14 cellular contexts compared by ENCODE assay signal in the genomic region with DNA sequence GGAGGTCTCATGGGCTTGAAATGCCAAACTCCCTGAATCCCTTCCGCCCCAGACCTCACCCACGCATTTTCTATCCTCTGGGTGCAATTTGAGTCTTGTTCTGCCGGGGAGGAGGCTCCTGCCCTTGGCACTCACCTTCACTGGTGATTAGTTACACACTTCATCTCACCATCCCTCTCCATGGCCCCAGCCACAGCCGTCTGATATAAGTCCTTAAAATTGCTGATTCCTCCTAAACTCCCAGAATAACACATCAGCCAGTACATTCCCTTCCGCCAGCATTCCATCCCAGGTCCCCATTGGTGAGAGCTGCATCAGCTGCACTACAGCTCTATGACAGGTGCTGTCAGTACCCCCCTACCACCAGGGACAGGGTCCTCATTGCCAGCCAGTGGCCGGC. TPM values are rescaled to one million over a fixed set of nuclear protein-coding genes. Genes with fewer than 3 reads are reported as not detected.
DNase-seq lines count a peak whose midpoint lies in the region; ATAC-seq and TF ChIP-seq lines count a peak whose summit lies in the region.
"Had no signal": no experiment of that assay in that cellular context is flagged by ENCODE, and none has a peak within 500 bp of the region (broad histone marks: within the 10 kb centered on the region; RNA-seq: fewer than 3 reads in every experiment).

No MANE protein-coding gene starts in this region.

- ATAC-seq in activated naive CD8-positive, alpha-beta T cell treated with anti-CD3 and anti-CD28 coated beads, Interleukin-2, amount 50 U/mL, for 24 hours: no peak

- peaks cover 3% of the 10 kb centered on the region; the same call in 1 of the 2 replicates for H3F3A ChIP-seq in Loucy (ENCODE audit: low read depth)

- H3K4me1 Mint-ChIP-seq in activated naive CD8-positive, alpha-beta T cell (ENCODE audit: low read depth): peaks cover 45% of the 10 kb centered on the region
- H3K4me1 Mint-ChIP-seq in activated naive CD8-positive, alpha-beta T cell treated with anti-CD3 and anti-CD28 coated beads, Interleukin-2, amount 50 U/mL, for 24 hours: peaks cover 55% of the 10 kb centered on the region
- H3K4me1 Mint-ChIP-seq in activated T-helper 1 cell treated with anti-CD3 and anti-CD28 coated beads, Interleukin-12 subunit alpha, Interleukin-12 subunit beta, Interleukin-2, Interleukin-4 antibody, amounts not matched to agents 30 ng/mL and 10 ng/mL and 1 ng/mL, durations not matched to agents 14 hours and 24 hours and 36 hours (ENCODE audit: low read depth): peaks cover 41% of the 10 kb centered on the region
- peaks cover 65% of the 10 kb centered on the region for H3K4me1 Mint-ChIP-seq in nephron

- peak overlapping the region; percentile 79 for H3K27ac Mint-ChIP-seq in activated naive CD8-positive, alpha-beta T cell
- H3K27ac Mint-ChIP-seq in activated naive CD8-positive, alpha-beta T cell treated with anti-CD3 and anti-CD28 coated beads, Interleukin-2, amount 50 U/mL, for 24 hours: no peak overlapping the region
- H3K27ac Mint-ChIP-seq in activated T-helper 1 cell treated with anti-CD3 and anti-CD28 coated beads, Interleukin-12 subunit alpha, Interleukin-12 subunit beta, Interleukin-2, Interleukin-4 antibody, amounts not matched to agents 30 ng/mL and 10 ng/mL and 1 ng/mL, durations not matched to agents 14 hours and 24 hours and 36 hours: no peak overlapping the region
- H3K27ac Mint-ChIP-seq in nephron: peak overlapping the region in 1 of 3 experiments; percentile 3

- peaks cover 58% of the 10 kb centered on the region for H3K79me2 ChIP-seq in Loucy (ENCODE audit: insufficient read depth, low read length)

- peaks cover 39% of the 10 kb centered on the region for H3K4me1 ChIP-seq in Loucy (ENCODE audit: insufficient read depth, low read length, poor library complexity, severe bottlenecking)

- peaks cover 17% of the 10 kb centered on the region for H4K20me1 ChIP-seq in Loucy (ENCODE audit: insufficient read depth, low read length, poor library complexity, severe bottlenecking)

- no peak for DNase-seq in activated naive CD8-positive, alpha-beta T cell treated with anti-CD3 and anti-CD28 coated beads, Interleukin-2, amount 50 U/mL, for 24 hours
- no peak for DNase-seq in activated T-helper 1 cell treated with anti-CD3 and anti-CD28 coated beads, Interleukin-12 subunit alpha, Interleukin-12 subunit beta, Interleukin-2, Interleukin-4 antibody, amounts not matched to agents 30 ng/mL and 10 ng/mL and 1 ng/mL, durations not matched to agents 14 hours and 24 hours and 36 hours (ENCODE audit: low spot score)
- DNase-seq in NCI-H226: no peak
- DNase-seq in NK-92 treated with Interleukin-12 subunit alpha and Interleukin-12 subunit beta, amount 100 ng/mL, for 24 hours (lab: John Stamatoyannopoulos, UW): no peak
- DNase-seq: CD8-positive, alpha-beta memory T cell; DMS 273 treated with DMSO at 0.1 percent for 48 hours; EL; NCI-H1092; NCI-H1694; NCI-H446; PC-9 had no signal

- no peak for TF ChIP-seq CTCF in Loucy (conservative IDR thresholded peaks at IDR 0.05; ENCODE audit: low read length)
- no peak for TF ChIP-seq CTCF in nephron (IDR thresholded peaks at IDR 0.05; ENCODE audit: unreplicated experiment in 3 of 3)

- no peak overlapping the region for H3K4me3 ChIP-seq in Loucy (ENCODE audit: low read length, poor library complexity, severe bottlenecking)
- H3K4me3 ChIP-seq: PC-9 had no signal

- H3K9ac ChIP-seq in Loucy (ENCODE audit: low read depth, low read length, poor library complexity, severe bottlenecking): peak overlapping the region; percentile 99

- H3K9me2 ChIP-seq in Loucy (replicated peaks; ENCODE audit: low read depth, low read length): no peaks in the 10 kb centered on the region

- no peaks in the 10 kb centered on the region for H3K27me3 ChIP-seq in Loucy (ENCODE audit: insufficient read depth, low read length, poor library complexity, severe bottlenecking)

- intact Hi-C loops in activated T-helper 1 cell treated with anti-CD3 and anti-CD28 coated beads, Interleukin-12 subunit alpha, Interleukin-12 subunit beta, Interleukin-2, Interleukin-4 antibody, amounts not matched to agents 30 ng/mL and 10 ng/mL and 1 ng/mL, durations not matched to agents 14 hours and 24 hours and 36 hours (cut with micrococcal nuclease): no loop called here

- H3K27me3 Mint-ChIP-seq in activated naive CD8-positive, alpha-beta T cell: no peaks in the 10 kb centered on the region
- H3K27me3 Mint-ChIP-seq in activated naive CD8-positive, alpha-beta T cell treated with anti-CD3 and anti-CD28 coated beads, Interleukin-2, amount 50 U/mL, for 24 hours: peaks cover 2% of the 10 kb centered on the region
- peaks cover 3% of the 10 kb centered on the region for H3K27me3 Mint-ChIP-seq in activated T-helper 1 cell treated with anti-CD3 and anti-CD28 coated beads, Interleukin-12 subunit alpha, Interleukin-12 subunit beta, Interleukin-2, Interleukin-4 antibody, amounts not matched to agents 30 ng/mL and 10 ng/mL and 1 ng/mL, durations not matched to agents 14 hours and 24 hours and 36 hours (ENCODE audit: insufficient read depth)
- no peaks in the 10 kb centered on the region for H3K27me3 Mint-ChIP-seq in nephron (ENCODE audit: low read depth)

- peak overlapping the region; percentile 84 for H3K4me2 ChIP-seq in Loucy (ENCODE audit: low read depth, low read length, poor library complexity, severe bottlenecking)
- H3K4me2 ChIP-seq: PC-9 had no signal

- H3K9me3 Mint-ChIP-seq in activated naive CD8-positive, alpha-beta T cell (ENCODE audit: low read depth): no peaks in the 10 kb centered on the region
- H3K9me3 Mint-ChIP-seq in activated naive CD8-positive, alpha-beta T cell treated with anti-CD3 and anti-CD28 coated beads, Interleukin-2, amount 50 U/mL, for 24 hours: no peaks in the 10 kb centered on the region
- H3K9me3 Mint-ChIP-seq in activated T-helper 1 cell treated with anti-CD3 and anti-CD28 coated beads, Interleukin-12 subunit alpha, Interleukin-12 subunit beta, Interleukin-2, Interleukin-4 antibody, amounts not matched to agents 30 ng/mL and 10 ng/mL and 1 ng/mL, durations not matched to agents 14 hours and 24 hours and 36 hours: no peaks in the 10 kb centered on the region
- no peaks in the 10 kb centered on the region for H3K9me3 Mint-ChIP-seq in nephron

- H3K9me3 ChIP-seq in Loucy (ENCODE audit: insufficient read depth, low read depth, low read length): no peaks in the 10 kb centered on the region

- H2AFZ ChIP-seq in Loucy (ENCODE audit: low read length): no peak overlapping the region
- H2AFZ ChIP-seq: PC-9 had no signal

- H3K36me3 ChIP-seq in Loucy (ENCODE audit: insufficient read depth, low read length): peaks cover 27% of the 10 kb centered on the region

- peaks cover 5% of the 10 kb centered on the region for H3K36me3 Mint-ChIP-seq in activated naive CD8-positive, alpha-beta T cell
- H3K36me3 Mint-ChIP-seq in activated naive CD8-positive, alpha-beta T cell treated with anti-CD3 and anti-CD28 coated beads, Interleukin-2, amount 50 U/mL, for 24 hours (ENCODE audit: low read depth): peaks cover 61% of the 10 kb centered on the region
- peaks cover 18% of the 10 kb centered on the region for H3K36me3 Mint-ChIP-seq in activated T-helper 1 cell treated with anti-CD3 and anti-CD28 coated beads, Interleukin-12 subunit alpha, Interleukin-12 subunit beta, Interleukin-2, Interleukin-4 antibody, amounts not matched to agents 30 ng/mL and 10 ng/mL and 1 ng/mL, durations not matched to agents 14 hours and 24 hours and 36 hours (ENCODE audit: low read depth)
- H3K36me3 Mint-ChIP-seq in nephron (ENCODE audit: low read depth): peaks cover 20% of the 10 kb centered on the region

- H3K4me3 Mint-ChIP-seq in activated naive CD8-positive, alpha-beta T cell: peak overlapping the region; percentile 36
- no peak overlapping the region for H3K4me3 Mint-ChIP-seq in activated naive CD8-positive, alpha-beta T cell treated with anti-CD3 and anti-CD28 coated beads, Interleukin-2, amount 50 U/mL, for 24 hours
- H3K4me3 Mint-ChIP-seq in activated T-helper 1 cell treated with anti-CD3 and anti-CD28 coated beads, Interleukin-12 subunit alpha, Interleukin-12 subunit beta, Interleukin-2, Interleukin-4 antibody, amounts not matched to agents 30 ng/mL and 10 ng/mL and 1 ng/mL, durations not matched to agents 14 hours and 24 hours and 36 hours: peak overlapping the region; percentile 2
- peak overlapping the region; percentile 35 to 69 (median 52) for H3K4me3 Mint-ChIP-seq in nephron

RNA-seq across cellular contexts. Expression of a gene that starts 3.9 kb away (rescaled TPM):
- 54.1 and 60.2 TPM in 2 replicates for total RNA-seq in activated T-helper 1 cell treated with anti-CD3 and anti-CD28 coated beads, Interleukin-12 subunit alpha, Interleukin-12 subunit beta, Interleukin-2, Interleukin-4 antibody, amounts not matched to agents 30 ng/mL and 10 ng/mL and 1 ng/mL, durations not matched to agents 14 hours and 24 hours and 36 hours

RNA-seq across cellular contexts. Expression of a gene that starts 4.6 kb away (rescaled TPM):
- total RNA-seq in activated T-helper 1 cell treated with anti-CD3 and anti-CD28 coated beads, Interleukin-12 subunit alpha, Interleukin-12 subunit beta, Interleukin-2, Interleukin-4 antibody, amounts not matched to agents 30 ng/mL and 10 ng/mL and 1 ng/mL, durations not matched to agents 14 hours and 24 hours and 36 hours: 0.83 and 1.0 TPM in 2 replicates
